In genomic region chr1:26306290-26307221, GRCh38 we compare ENCODE assay signal across 8 cellular contexts. TPM values are rescaled to one million over a fixed set of nuclear protein-coding genes. Genes with fewer than 3 reads are reported as not detected.
DNase-seq lines count a peak whose midpoint lies in the region; ATAC-seq and TF ChIP-seq lines count a peak whose summit lies in the region.

A gene with protein sequence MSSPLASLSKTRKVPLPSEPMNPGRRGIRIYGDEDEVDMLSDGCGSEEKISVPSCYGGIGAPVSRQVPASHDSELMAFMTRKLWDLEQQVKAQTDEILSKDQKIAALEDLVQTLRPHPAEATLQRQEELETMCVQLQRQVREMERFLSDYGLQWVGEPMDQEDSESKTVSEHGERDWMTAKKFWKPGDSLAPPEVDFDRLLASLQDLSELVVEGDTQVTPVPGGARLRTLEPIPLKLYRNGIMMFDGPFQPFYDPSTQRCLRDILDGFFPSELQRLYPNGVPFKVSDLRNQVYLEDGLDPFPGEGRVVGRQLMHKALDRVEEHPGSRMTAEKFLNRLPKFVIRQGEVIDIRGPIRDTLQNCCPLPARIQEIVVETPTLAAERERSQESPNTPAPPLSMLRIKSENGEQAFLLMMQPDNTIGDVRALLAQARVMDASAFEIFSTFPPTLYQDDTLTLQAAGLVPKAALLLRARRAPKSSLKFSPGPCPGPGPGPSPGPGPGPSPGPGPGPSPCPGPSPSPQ (minus strand): TSS chr1:26306636. CDS start chr1:26302883, 3,753 bp downstream.

- H3K9me3 ChIP-seq in liver (ENCODE audit: control insufficient read depth in 4 of 4, low read length in 3 of 4), result no peaks in the 10 kb centered on the region

- peak within 1 kb of the TSS; percentile 74 to 80 (median 76) for H3K4me3 ChIP-seq in liver (ENCODE audit: low read depth in 1 of 3, low read length in 3 of 3)

- 2% methylated on average over 51 of the region's 51 CpGs for WGBS in liver

- H3K36me3 ChIP-seq in liver (ENCODE audit: control insufficient read depth in 4 of 4, insufficient read depth in 3 of 4, low read depth in 1 of 4, low read length in 3 of 4), result no peaks in the 10 kb centered on the region

- peak; percentile 93 for DNase-seq in CD1c-positive myeloid dendritic cell (ENCODE audit: extremely low spot score)
- peak; percentile 81 for DNase-seq in NCI-H748 treated with DMSO at 0.1 percent for 48 hours (lab: John Stamatoyannopoulos, UW)
- peak; percentile 90 for DNase-seq in activated CD4-positive, alpha-beta T cell treated with anti-CD3 and anti-CD28 coated beads, Interleukin-2, amount 50 U/mL, for 1 hour
- peak; percentile 97 for DNase-seq in dermis blood vessel endothelial cell
- DNase-seq in stimulated activated CD4-positive, alpha-beta T cell treated with anti-CD3 and anti-CD28 coated beads, Interleukin-4, amount 100 ng/mL, for 1 hour, result peak; percentile 88

- no peak for TF ChIP-seq CTCF in liver (IDR thresholded peaks at IDR 0.05; ENCODE audit: low read depth, low read length, missing input control)

- no peaks in the 10 kb centered on the region for H3K27me3 ChIP-seq in liver (ENCODE audit: control insufficient read depth in 4 of 4, insufficient read depth in 4 of 4, low read length in 3 of 4)

- ATAC-seq in GM19397 (IDR thresholded peaks at IDR 0.05; ENCODE audit: unreplicated experiment), result peak; percentile 95
- ATAC-seq in HG03565 (IDR thresholded peaks at IDR 0.05; ENCODE audit: unreplicated experiment), result peak; percentile 92

- peak within 1 kb of the TSS; percentile 51 to 68 for H3K9ac ChIP-seq in liver (ENCODE audit: low read depth in 1 of 2, low read length in 2 of 2)

- H3K4me1 ChIP-seq in liver (ENCODE audit: control insufficient read depth in 4 of 4, insufficient read depth in 4 of 4, low read length in 3 of 4), result peaks cover 3 to 14% (median 9%) of the 10 kb centered on the region in 4 donors

- peak within 1 kb of the TSS in 1 of 2 donors; percentile 16 for H3K27ac ChIP-seq in liver (ENCODE audit: low read depth in 1 of 2, low read length in 2 of 2)

- no peak for TF ChIP-seq RAD21 in liver (IDR thresholded peaks at IDR 0.05)

TF ChIP-seq in liver, 16 proteins besides CTCF, POLR2A, EP300 and RAD21:
- TF ChIP-seq EGR1 (IDR thresholded peaks at IDR 0.05; ENCODE audit: low read depth in 2 of 2) (no peak), JUND (IDR thresholded peaks at IDR 0.05) (no peak), SP1 (IDR thresholded peaks at IDR 0.05) (peak; percentile 26), YY1 (IDR thresholded peaks at IDR 0.05) (peak; percentile 98)

RNA-seq across cellular contexts. Expression of the gene that starts here (rescaled TPM):
- total RNA-seq in dermis blood vessel endothelial cell (2.3 and 3.6 TPM in 2 replicates), liver (1 to 10 TPM; 3.0 to 9.5 TPM)
- polyA plus RNA-seq in liver, result 1 to 10 TPM; 5.7 to 8.9 TPM
